ENCODE assay signal across 7 cellular contexts in the genomic region with DNA sequence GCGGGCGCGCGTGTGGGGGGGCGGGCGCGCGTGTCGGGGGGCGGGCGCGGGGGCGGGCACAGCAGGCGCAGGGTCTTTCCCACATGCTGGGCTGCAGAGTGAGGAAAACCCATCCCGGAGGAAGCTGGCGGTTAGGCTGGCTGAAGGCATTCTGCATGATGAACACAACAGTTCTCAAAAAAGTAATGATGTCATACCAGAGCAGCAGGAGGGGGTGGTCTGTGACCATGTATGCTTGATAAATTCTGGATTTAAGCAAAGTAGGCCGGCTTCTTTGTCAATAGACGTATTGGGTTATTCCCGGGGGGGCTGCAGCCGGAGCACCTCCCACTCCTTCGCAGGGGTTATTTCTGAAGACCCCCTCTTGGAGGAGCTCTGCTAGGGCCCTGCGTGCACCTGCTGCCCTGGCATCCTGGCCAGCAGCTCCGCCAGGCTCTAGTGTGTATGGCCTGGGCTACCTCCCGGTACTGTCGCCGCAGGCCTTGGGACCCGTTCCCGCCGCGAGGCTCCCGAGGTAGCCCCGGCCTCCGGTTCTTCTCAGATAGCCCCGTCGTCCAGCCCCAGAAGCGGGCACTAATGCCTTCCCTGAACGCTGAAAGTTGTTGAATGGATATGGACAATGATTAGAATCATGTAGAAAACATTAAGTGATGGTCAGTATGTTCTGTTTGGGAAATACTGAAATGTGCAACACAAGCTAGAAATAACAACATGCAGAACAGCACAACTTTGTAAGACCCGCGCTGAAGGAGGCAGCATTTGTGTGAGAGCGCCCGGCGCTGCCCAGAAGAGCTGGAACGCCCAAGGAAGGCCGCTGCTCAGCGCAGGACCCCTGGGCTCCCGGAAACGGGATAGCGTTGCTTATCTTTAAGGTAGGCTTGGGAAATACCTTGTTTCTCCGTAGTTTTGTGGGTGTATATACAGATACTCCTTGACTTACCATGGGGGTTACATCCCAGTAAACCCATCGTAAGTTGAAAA.
DNase-seq lines count a peak whose midpoint lies in the region; FAIRE-seq and TF ChIP-seq lines count a peak whose summit lies in the region.

No MANE protein-coding gene starts in this region.

- H3K27me3 ChIP-seq in bronchial epithelial cell (ENCODE audit: control insufficient read depth, insufficient read depth, low read length) (no peaks in the 10 kb centered on the region), spleen (replicated peaks in 1 of 7) (no peaks in the 10 kb centered on the region), HAP-1 (ENCODE audit: low read depth) (no peaks in the 10 kb centered on the region)

- H3K27ac ChIP-seq in spleen, result peak overlapping the region in 5 of 8 donors; percentile 39 to 85 (median 80)

- H3K4me3 ChIP-seq in bronchial epithelial cell (ENCODE audit: low read depth, low read length) (peak overlapping the region; percentile 63), spleen (peak overlapping the region; percentile 21 to 85 (median 48)), HAP-1 (no peak overlapping the region)

- intact Hi-C loops in spleen (cut with DNase I; ENCODE audit: low total_unique reads), result no loop called here

- DNase-seq in G401 (ENCODE audit: low spot score) (peak; percentile 72), H54 (ENCODE audit: insufficient read length, low spot score) (peak; percentile 44), NCI-H69 (lab: John Stamatoyannopoulos, UW) (peak; percentile 67), bronchial epithelial cell (ENCODE audit: low read depth) (peak; percentile 13), kidney tubule cell (ENCODE audit: low spot score) (peak; percentile 57), spleen (peak; percentile 86), HAP-1 (ENCODE audit: low spot score in 2 of 2) (no peak)

- FAIRE-seq in H54 (lab: Jason Lieb, UNC), result no peak
- FAIRE-seq in bronchial epithelial cell (lab: Jason Lieb, UNC), result no peak

- H3K9me3 ChIP-seq in spleen (no peaks in the 10 kb centered on the region), HAP-1 (no peaks in the 10 kb centered on the region)

- no peak for TF ChIP-seq POLR2A in H54 (IDR thresholded peaks at IDR 0.05; ENCODE audit: low read depth, low read length)
- TF ChIP-seq POLR2A in spleen (IDR thresholded peaks at IDR 0.05), result no peak

- 44 to 67% (median 47%) methylated on average over 33 to 50 of the region's 50 CpGs for WGBS in spleen, 5 donors

- peaks cover 3 to 16% (median 15%) of the 10 kb centered on the region in 6 donors for H3K4me1 ChIP-seq in spleen
- no peaks in the 10 kb centered on the region; the same call in 1 of the 2 replicates for H3K4me1 ChIP-seq in HAP-1

- TF ChIP-seq CTCF in bronchial epithelial cell (IDR thresholded peaks at IDR 0.05; ENCODE audit: insufficient read depth, low read length, severe bottlenecking) (no peak), spleen (IDR thresholded peaks at IDR 0.05 in 8 of 11, conservative IDR thresholded peaks at IDR 0.05 in 3 of 11) (no peak)

- no peaks in the 10 kb centered on the region for H3K36me3 ChIP-seq in bronchial epithelial cell (ENCODE audit: control insufficient read depth, insufficient read depth, low read length)
- H3K36me3 ChIP-seq in spleen, result no peaks in the 10 kb centered on the region
- H3K36me3 ChIP-seq in HAP-1 (replicated peaks), result no peaks in the 10 kb centered on the region

- in situ Hi-C loops in G401 (cut with HindIII; ENCODE audit: low sequenced_read_pairs), result loop anchor here (10.0 kb wide), 1 partner anchor 73 kb away; no protein-coding TSS in a partner anchor
- in situ Hi-C loops in HAP-1 (cut with MboI; ENCODE audit: low sequenced_read_pairs), result no loop called here

Comparison
In these comparisons a context has a peak if more than half of its experiments do, and no peak if none do; other contexts are left out.
1. DNase-seq: peak in G401 (single experiment), H54 (single experiment), NCI-H69 (single experiment), bronchial epithelial cell (single experiment), kidney tubule cell (single experiment) and spleen (single experiment); none in HAP-1 (0 of 2).